ENCODE assay signal across 1 cellular context in the genomic region with DNA sequence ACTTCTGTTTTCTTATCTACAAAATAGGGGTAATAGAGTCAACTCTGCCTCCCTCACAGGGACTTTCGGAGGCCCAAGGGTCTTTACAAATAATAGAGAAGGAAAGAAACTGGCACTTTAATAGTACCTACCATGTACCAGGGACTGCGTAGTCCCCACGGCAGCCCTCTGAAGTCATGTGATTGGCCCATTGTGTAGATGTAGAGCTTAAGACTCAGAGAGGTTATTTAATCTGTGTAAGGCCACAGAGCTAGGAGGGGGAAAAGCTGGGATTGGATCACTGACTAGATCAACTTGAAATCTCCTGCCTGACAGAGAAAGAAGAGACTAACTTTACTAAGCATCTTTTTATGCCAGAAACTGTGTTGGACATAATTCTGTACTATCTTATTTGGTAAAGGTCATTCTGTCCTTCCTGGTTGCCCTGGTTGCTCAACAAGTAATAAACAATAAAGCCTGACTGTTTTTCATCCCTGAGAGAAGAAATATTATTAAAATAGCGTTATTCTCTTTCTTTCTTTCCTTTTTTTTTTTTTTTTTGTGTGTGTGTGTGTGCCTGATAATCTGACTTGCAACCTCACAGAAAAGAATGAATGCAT.
TF ChIP-seq lines count a peak whose summit lies in the region.

No MANE protein-coding gene starts in this region.

TF ChIP-seq in K562, 482 proteins besides CTCF, POLR2A, EP300 and RAD21 (continued from another document):
- TF ChIP-seq, protein P1, sequence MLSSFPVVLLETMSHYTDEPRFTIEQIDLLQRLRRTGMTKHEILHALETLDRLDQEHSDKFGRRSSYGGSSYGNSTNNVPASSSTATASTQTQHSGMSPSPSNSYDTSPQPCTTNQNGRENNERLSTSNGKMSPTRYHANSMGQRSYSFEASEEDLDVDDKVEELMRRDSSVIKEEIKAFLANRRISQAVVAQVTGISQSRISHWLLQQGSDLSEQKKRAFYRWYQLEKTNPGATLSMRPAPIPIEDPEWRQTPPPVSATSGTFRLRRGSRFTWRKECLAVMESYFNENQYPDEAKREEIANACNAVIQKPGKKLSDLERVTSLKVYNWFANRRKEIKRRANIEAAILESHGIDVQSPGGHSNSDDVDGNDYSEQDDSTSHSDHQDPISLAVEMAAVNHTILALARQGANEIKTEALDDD (IDR thresholded peaks at IDR 0.05), result peak; percentile 28; the same call in 1 of the 2 replicates
- TF ChIP-seq, protein P2, sequence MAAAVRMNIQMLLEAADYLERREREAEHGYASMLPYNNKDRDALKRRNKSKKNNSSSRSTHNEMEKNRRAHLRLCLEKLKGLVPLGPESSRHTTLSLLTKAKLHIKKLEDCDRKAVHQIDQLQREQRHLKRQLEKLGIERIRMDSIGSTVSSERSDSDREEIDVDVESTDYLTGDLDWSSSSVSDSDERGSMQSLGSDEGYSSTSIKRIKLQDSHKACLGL (CRISPR knock-in tag; IDR thresholded peaks at IDR 0.05; ENCODE audit: borderline replicate concordance, poor library complexity, severe bottlenecking), result no peak
- TF ChIP-seq, protein P3, sequence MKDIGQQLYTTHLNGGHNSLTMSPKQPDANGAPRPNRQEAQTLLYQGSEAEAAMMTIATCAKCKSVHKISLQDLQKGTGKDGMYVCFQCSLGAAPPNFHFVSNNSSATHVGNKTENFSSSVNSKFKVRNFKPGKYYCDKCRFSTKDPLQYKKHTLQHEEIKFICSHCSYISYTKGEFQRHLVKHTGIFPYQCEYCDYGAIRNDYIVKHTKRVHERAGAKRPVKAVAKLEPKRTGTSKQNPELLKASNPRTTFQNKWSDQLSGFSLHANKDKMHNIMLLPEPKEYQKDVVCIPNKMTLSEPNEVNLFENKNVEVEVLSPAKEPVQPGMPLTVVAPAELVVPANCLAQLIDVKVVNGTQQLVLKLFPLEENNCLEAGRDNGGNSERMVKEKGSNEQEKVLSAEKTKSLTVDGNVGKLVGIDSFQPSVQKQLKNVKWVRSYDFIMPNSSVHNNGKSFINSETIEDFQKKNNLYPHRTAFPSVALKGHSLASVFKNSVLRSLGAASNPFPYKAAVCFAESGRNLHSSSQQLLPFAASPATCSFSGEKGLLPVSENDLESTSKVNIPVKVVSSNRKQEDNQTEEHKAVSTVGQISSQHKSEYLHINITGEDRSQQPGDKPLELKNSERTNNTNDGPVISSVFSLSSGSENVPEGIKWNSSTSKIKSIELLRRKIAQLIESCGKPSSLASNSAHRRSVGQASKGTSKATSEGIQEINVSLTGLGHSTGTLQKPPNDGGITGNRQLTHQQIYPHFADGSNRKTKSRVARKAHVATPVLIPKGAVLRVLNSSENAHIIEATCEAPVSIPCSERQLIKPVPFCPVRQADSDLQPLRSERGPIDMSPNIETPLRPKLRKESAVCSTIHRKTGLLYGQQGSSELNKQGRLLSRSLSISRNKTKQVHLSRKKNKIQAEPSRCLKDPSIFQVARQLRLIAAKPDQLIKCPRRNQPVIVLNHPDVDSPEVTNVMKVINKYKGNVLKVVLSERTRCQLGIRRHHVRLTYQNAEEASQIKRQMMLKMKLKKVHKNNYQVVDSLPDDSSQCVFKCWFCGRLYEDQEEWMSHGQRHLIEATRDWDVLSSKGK (CRISPR knock-in tag; IDR thresholded peaks at IDR 0.05), result no peak
- TF ChIP-seq, protein P4, sequence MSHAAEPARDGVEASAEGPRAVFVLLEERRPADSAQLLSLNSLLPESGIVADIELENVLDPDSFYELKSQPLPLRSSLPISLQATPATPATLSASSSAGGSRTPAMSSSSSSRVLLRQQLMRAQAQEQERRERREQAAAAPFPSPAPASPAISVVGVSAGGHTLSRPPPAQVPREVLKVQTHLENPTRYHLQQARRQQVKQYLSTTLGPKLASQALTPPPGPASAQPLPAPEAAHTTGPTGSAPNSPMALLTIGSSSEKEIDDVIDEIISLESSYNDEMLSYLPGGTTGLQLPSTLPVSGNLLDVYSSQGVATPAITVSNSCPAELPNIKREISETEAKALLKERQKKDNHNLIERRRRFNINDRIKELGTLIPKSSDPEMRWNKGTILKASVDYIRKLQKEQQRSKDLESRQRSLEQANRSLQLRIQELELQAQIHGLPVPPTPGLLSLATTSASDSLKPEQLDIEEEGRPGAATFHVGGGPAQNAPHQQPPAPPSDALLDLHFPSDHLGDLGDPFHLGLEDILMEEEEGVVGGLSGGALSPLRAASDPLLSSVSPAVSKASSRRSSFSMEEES (CRISPR knock-in tag; IDR thresholded peaks at IDR 0.05), result peak; percentile 29; the same call in 1 of the 2 replicates
- 0 out of 2 replicates have a peak, but pooled peaks have one; percentile 4 for TF ChIP-seq TCF3 (CRISPR knock-in tag; IDR thresholded peaks at IDR 0.05)
- TF ChIP-seq DACH1 (IDR thresholded peaks at IDR 0.05; ENCODE audit: partially characterized antibody), result no peak
- TF ChIP-seq, protein P5, sequence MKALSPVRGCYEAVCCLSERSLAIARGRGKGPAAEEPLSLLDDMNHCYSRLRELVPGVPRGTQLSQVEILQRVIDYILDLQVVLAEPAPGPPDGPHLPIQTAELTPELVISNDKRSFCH (CRISPR knock-in tag; IDR thresholded peaks at IDR 0.05), result no peak
- TF ChIP-seq, protein P5 (tag; IDR thresholded peaks at IDR 0.05), result peak; percentile 28; the same call in 1 of the 2 replicates
- TF ChIP-seq BCOR (IDR thresholded peaks at IDR 0.05), result peak; percentile 49; the same call in 1 of the 2 replicates
- TF ChIP-seq ZKSCAN1 (IDR thresholded peaks at IDR 0.05; ENCODE audit: low read depth, low read length), result no peak
- TF ChIP-seq PHTF2 (CRISPR knock-in tag; IDR thresholded peaks at IDR 0.05), result no peak
- no peak for TF ChIP-seq SMC3 (conservative IDR thresholded peaks at IDR 0.05; ENCODE audit: insufficient read depth, low read depth, low read length)
- TF ChIP-seq GABPB2 (CRISPR knock-in tag; conservative IDR thresholded peaks at IDR 0.05), result no peak
- no peak for TF ChIP-seq SIN3A (IDR thresholded peaks at IDR 0.05; ENCODE audit: borderline replicate concordance in 2 of 2, control insufficient read depth in 1 of 2, low read depth in 2 of 2, low read length in 2 of 2)
- TF ChIP-seq, protein P6, sequence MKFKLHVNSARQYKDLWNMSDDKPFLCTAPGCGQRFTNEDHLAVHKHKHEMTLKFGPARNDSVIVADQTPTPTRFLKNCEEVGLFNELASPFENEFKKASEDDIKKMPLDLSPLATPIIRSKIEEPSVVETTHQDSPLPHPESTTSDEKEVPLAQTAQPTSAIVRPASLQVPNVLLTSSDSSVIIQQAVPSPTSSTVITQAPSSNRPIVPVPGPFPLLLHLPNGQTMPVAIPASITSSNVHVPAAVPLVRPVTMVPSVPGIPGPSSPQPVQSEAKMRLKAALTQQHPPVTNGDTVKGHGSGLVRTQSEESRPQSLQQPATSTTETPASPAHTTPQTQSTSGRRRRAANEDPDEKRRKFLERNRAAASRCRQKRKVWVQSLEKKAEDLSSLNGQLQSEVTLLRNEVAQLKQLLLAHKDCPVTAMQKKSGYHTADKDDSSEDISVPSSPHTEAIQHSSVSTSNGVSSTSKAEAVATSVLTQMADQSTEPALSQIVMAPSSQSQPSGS (CRISPR knock-in tag; IDR thresholded peaks at IDR 0.05), result no peak
- peak; percentile 59 for TF ChIP-seq ARID1B (IDR thresholded peaks at IDR 0.05)
- TF ChIP-seq, protein P7, sequence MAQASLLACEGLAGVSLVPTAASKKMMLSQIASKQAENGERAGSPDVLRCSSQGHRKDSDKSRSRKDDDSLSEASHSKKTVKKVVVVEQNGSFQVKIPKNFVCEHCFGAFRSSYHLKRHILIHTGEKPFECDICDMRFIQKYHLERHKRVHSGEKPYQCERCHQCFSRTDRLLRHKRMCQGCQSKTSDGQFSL (CRISPR knock-in tag; IDR thresholded peaks at IDR 0.05), result no peak
- TF ChIP-seq, protein P7 (tag; IDR thresholded peaks at IDR 0.05), result no peak
- no peak for TF ChIP-seq NR2C2 (CRISPR knock-in tag; IDR thresholded peaks at IDR 0.05)
- no peak for TF ChIP-seq NR2C2 (tag; IDR thresholded peaks at IDR 0.05)
- TF ChIP-seq, protein P8, sequence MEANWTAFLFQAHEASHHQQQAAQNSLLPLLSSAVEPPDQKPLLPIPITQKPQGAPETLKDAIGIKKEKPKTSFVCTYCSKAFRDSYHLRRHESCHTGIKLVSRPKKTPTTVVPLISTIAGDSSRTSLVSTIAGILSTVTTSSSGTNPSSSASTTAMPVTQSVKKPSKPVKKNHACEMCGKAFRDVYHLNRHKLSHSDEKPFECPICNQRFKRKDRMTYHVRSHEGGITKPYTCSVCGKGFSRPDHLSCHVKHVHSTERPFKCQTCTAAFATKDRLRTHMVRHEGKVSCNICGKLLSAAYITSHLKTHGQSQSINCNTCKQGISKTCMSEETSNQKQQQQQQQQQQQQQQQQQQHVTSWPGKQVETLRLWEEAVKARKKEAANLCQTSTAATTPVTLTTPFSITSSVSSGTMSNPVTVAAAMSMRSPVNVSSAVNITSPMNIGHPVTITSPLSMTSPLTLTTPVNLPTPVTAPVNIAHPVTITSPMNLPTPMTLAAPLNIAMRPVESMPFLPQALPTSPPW (CRISPR knock-in tag; IDR thresholded peaks at IDR 0.05), result no peak
- TF ChIP-seq HNRNPUL1 (IDR thresholded peaks at IDR 0.05; ENCODE audit: low read length), result no peak
- no peak for TF ChIP-seq C11orf30 (IDR thresholded peaks at IDR 0.05; ENCODE audit: low read depth)
- TF ChIP-seq, protein P9, sequence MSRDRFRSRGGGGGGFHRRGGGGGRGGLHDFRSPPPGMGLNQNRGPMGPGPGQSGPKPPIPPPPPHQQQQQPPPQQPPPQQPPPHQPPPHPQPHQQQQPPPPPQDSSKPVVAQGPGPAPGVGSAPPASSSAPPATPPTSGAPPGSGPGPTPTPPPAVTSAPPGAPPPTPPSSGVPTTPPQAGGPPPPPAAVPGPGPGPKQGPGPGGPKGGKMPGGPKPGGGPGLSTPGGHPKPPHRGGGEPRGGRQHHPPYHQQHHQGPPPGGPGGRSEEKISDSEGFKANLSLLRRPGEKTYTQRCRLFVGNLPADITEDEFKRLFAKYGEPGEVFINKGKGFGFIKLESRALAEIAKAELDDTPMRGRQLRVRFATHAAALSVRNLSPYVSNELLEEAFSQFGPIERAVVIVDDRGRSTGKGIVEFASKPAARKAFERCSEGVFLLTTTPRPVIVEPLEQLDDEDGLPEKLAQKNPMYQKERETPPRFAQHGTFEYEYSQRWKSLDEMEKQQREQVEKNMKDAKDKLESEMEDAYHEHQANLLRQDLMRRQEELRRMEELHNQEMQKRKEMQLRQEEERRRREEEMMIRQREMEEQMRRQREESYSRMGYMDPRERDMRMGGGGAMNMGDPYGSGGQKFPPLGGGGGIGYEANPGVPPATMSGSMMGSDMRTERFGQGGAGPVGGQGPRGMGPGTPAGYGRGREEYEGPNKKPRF (IDR thresholded peaks at IDR 0.05; ENCODE audit: low read depth, low read length), result no peak
- no peak for TF ChIP-seq U2AF1 (optimal IDR thresholded peaks at IDR 0.05; ENCODE audit: low read depth, low read length)
- TF ChIP-seq KAT7 (CRISPR knock-in tag; IDR thresholded peaks at IDR 0.05; ENCODE audit: borderline replicate concordance), result no peak
- TF ChIP-seq SMARCA4 (IDR thresholded peaks at IDR 0.05), result 0 out of 2 replicates have a peak, but pooled peaks have one; percentile 10
- peak; percentile 13; the same call in 1 of the 2 replicates for TF ChIP-seq NCOR1 (IDR thresholded peaks at IDR 0.05)
- no peak for TF ChIP-seq ZNF224 (CRISPR knock-in tag; IDR thresholded peaks at IDR 0.05)
- TF ChIP-seq NONO (IDR thresholded peaks at IDR 0.05; ENCODE audit: low read depth in 2 of 2, low read length in 1 of 2), result no peak
- TF ChIP-seq ZFX (CRISPR knock-in tag; IDR thresholded peaks at IDR 0.05), result no peak
- TF ChIP-seq TFAM (CRISPR knock-in tag; conservative IDR thresholded peaks at IDR 0.05), result no peak
- TF ChIP-seq DPF2 (IDR thresholded peaks at IDR 0.05), result 0 out of 2 replicates have a peak, but pooled peaks have one; percentile 35
- no peak for TF ChIP-seq ZKSCAN3 (CRISPR knock-in tag; IDR thresholded peaks at IDR 0.05)
- TF ChIP-seq NCOA6 (IDR thresholded peaks at IDR 0.05), result no peak
- TF ChIP-seq, protein P10, sequence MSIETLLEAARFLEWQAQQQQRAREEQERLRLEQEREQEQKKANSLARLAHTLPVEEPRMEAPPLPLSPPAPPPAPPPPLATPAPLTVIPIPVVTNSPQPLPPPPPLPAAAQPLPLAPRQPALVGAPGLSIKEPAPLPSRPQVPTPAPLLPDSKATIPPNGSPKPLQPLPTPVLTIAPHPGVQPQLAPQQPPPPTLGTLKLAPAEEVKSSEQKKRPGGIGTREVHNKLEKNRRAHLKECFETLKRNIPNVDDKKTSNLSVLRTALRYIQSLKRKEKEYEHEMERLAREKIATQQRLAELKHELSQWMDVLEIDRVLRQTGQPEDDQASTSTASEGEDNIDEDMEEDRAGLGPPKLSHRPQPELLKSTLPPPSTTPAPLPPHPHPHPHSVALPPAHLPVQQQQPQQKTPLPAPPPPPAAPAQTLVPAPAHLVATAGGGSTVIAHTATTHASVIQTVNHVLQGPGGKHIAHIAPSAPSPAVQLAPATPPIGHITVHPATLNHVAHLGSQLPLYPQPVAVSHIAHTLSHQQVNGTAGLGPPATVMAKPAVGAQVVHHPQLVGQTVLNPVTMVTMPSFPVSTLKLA (conservative IDR thresholded peaks at IDR 0.05), result no peak
- no peak for TF ChIP-seq CBX1 (IDR thresholded peaks at IDR 0.05; ENCODE audit: low read depth)
- no peak for TF ChIP-seq ZNF143 (CRISPR knock-in tag; IDR thresholded peaks at IDR 0.05)
- TF ChIP-seq SLC30A9 (CRISPR knock-in tag; IDR thresholded peaks at IDR 0.05), result no peak
